Comparison of ENCODE assay signal across 2 cellular contexts in the genomic region with DNA sequence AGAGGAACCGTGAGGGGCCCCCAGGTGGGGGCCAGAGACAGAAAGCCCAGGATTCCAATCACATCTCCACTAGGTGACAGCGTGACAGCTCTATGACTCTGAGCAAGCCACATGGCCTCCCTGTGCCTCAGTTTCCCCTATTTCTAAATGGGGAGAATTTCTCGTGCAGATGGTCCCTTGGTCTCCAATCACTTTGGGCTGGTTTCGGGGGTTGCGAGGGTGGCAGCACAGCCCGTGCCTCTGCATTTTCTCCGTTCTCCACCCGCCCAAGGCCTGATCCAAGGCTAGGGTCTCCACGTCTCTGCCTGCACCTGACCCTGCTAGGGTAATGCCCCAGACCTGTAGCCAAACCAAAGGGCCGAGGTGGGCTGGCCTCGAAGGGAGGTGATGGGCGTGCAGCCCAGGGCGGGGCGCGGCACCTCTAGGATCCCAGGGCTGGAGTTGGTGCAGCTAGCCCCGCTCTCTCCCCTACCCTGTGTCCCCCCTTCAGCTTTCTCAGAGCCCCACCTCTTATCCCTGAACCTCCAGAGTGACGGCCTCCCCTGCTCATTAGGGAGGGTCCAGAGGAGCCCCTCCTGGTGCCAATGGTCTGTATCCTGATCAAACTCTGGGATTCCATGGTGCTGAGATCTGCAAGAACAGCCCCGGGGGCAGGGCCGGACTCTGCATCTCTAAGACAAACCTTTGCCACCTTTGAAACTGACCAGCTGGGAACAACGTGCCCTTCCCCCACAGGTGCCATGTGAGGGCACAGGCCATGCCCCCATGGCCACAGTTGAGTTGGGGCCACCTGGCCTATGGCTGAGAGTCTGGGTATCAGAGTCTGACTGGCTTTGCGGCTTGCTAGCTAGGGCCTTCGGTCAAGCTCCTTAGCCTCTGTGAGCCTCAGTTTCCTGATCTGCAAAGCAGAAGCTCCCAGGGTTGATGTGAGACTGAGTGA.
TF ChIP-seq lines count a peak whose summit lies in the region.

No MANE protein-coding gene starts in this region.

TF ChIP-seq in HEK293, 187 proteins besides CTCF, POLR2A, EP300 and RAD21:
- TF ChIP-seq, protein P1, sequence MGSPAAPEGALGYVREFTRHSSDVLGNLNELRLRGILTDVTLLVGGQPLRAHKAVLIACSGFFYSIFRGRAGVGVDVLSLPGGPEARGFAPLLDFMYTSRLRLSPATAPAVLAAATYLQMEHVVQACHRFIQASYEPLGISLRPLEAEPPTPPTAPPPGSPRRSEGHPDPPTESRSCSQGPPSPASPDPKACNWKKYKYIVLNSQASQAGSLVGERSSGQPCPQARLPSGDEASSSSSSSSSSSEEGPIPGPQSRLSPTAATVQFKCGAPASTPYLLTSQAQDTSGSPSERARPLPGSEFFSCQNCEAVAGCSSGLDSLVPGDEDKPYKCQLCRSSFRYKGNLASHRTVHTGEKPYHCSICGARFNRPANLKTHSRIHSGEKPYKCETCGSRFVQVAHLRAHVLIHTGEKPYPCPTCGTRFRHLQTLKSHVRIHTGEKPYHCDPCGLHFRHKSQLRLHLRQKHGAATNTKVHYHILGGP (tag by site-specific recombination; IDR thresholded peaks at IDR 0.05), result no peak
- TF ChIP-seq, protein P2, sequence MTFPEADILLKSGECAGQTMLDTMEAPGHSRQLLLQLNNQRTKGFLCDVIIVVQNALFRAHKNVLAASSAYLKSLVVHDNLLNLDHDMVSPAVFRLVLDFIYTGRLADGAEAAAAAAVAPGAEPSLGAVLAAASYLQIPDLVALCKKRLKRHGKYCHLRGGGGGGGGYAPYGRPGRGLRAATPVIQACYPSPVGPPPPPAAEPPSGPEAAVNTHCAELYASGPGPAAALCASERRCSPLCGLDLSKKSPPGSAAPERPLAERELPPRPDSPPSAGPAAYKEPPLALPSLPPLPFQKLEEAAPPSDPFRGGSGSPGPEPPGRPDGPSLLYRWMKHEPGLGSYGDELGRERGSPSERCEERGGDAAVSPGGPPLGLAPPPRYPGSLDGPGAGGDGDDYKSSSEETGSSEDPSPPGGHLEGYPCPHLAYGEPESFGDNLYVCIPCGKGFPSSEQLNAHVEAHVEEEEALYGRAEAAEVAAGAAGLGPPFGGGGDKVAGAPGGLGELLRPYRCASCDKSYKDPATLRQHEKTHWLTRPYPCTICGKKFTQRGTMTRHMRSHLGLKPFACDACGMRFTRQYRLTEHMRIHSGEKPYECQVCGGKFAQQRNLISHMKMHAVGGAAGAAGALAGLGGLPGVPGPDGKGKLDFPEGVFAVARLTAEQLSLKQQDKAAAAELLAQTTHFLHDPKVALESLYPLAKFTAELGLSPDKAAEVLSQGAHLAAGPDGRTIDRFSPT (tag by site-specific recombination; IDR thresholded peaks at IDR 0.05), result peak; percentile 52

TF ChIP-seq in HepG2, 621 proteins besides CTCF, POLR2A, EP300 and RAD21 (continued from another document and continues in another):
- TF ChIP-seq, protein P3, sequence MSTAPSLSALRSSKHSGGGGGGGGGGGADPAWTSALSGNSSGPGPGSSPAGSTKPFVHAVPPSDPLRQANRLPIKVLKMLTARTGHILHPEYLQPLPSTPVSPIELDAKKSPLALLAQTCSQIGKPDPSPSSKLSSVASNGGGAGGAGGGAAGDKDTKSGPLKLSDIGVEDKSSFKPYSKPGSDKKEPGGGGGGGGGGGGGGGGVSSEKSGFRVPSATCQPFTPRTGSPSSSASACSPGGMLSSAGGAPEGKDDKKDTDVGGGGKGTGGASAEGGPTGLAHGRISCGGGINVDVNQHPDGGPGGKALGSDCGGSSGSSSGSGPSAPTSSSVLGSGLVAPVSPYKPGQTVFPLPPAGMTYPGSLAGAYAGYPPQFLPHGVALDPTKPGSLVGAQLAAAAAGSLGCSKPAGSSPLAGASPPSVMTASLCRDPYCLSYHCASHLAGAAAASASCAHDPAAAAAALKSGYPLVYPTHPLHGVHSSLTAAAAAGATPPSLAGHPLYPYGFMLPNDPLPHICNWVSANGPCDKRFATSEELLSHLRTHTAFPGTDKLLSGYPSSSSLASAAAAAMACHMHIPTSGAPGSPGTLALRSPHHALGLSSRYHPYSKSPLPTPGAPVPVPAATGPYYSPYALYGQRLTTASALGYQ (CRISPR knock-in tag; IDR thresholded peaks at IDR 0.05), result no peak
- TF ChIP-seq, protein P4, sequence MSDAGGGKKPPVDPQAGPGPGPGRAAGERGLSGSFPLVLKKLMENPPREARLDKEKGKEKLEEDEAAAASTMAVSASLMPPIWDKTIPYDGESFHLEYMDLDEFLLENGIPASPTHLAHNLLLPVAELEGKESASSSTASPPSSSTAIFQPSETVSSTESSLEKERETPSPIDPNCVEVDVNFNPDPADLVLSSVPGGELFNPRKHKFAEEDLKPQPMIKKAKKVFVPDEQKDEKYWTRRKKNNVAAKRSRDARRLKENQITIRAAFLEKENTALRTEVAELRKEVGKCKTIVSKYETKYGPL (CRISPR knock-in tag; IDR thresholded peaks at IDR 0.05), result no peak
- TF ChIP-seq ARNT2 (CRISPR knock-in tag; IDR thresholded peaks at IDR 0.05; ENCODE audit: low read depth), result no peak
- 0 out of 2 replicates have a peak, but pooled peaks have one; percentile 3 for TF ChIP-seq ZNF292 (CRISPR knock-in tag; IDR thresholded peaks at IDR 0.05; ENCODE audit: borderline replicate concordance, low read depth)
- TF ChIP-seq ZBTB38 (CRISPR knock-in tag; IDR thresholded peaks at IDR 0.05), result peak; percentile 47; the same call in 1 of the 2 replicates
- no peak for TF ChIP-seq KAT8 (CRISPR knock-in tag; IDR thresholded peaks at IDR 0.05)
- TF ChIP-seq, protein P5, sequence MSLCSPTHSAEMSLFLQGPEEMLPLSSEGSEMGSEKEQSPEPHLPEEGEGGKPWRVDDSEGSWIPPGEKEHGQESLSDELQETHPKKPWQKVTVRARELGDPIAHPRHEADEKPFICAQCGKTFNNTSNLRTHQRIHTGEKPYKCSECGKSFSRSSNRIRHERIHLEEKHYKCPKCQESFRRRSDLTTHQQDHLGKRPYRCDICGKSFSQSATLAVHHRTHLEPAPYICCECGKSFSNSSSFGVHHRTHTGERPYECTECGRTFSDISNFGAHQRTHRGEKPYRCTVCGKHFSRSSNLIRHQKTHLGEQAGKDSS (CRISPR knock-in tag; IDR thresholded peaks at IDR 0.05; ENCODE audit: borderline replicate concordance, low read depth), result peak; percentile 54; the same call in 1 of the 2 replicates
- TF ChIP-seq ZNF326 (CRISPR knock-in tag; IDR thresholded peaks at IDR 0.05; ENCODE audit: borderline replicate concordance), result no peak
- TF ChIP-seq TSC22D2 (CRISPR knock-in tag; IDR thresholded peaks at IDR 0.05; ENCODE audit: borderline replicate concordance), result 0 out of 2 replicates have a peak, but pooled peaks have one; percentile 11
- TF ChIP-seq, protein P6, sequence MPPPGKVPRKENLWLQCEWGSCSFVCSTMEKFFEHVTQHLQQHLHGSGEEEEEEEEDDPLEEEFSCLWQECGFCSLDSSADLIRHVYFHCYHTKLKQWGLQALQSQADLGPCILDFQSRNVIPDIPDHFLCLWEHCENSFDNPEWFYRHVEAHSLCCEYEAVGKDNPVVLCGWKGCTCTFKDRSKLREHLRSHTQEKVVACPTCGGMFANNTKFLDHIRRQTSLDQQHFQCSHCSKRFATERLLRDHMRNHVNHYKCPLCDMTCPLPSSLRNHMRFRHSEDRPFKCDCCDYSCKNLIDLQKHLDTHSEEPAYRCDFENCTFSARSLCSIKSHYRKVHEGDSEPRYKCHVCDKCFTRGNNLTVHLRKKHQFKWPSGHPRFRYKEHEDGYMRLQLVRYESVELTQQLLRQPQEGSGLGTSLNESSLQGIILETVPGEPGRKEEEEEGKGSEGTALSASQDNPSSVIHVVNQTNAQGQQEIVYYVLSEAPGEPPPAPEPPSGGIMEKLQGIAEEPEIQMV (CRISPR knock-in tag; IDR thresholded peaks at IDR 0.05; ENCODE audit: low read depth), result no peak
- TF ChIP-seq ETV5 (CRISPR knock-in tag; IDR thresholded peaks at IDR 0.05; ENCODE audit: borderline replicate concordance), result no peak
- 0 out of 2 replicates have a peak, but pooled peaks have one; percentile 59 for TF ChIP-seq SMAD1 (CRISPR knock-in tag; IDR thresholded peaks at IDR 0.05; ENCODE audit: borderline replicate concordance, low read depth)
- TF ChIP-seq, protein P7, sequence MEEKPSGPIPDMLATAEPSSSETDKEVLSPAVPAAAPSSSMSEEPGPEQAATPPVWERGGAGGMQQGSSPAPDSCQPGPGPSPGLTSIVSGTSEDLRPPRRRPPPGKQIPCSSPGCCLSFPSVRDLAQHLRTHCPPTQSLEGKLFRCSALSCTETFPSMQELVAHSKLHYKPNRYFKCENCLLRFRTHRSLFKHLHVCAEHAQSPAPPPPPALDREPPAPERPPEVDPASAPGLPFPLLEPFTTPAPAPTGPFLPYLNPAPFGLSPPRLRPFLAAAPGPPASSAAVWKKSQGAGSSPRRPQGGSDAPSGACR (CRISPR knock-in tag; IDR thresholded peaks at IDR 0.05), result 0 out of 2 replicates have a peak, but pooled peaks have one; percentile 15
- no peak for TF ChIP-seq SKI (IDR thresholded peaks at IDR 0.05; ENCODE audit: partially characterized antibody)
- no peak for TF ChIP-seq GTF3A (CRISPR knock-in tag; conservative IDR thresholded peaks at IDR 0.05)
- no peak for TF ChIP-seq GZF1 (CRISPR knock-in tag; IDR thresholded peaks at IDR 0.05)
- TF ChIP-seq ATAD3A (CRISPR knock-in tag; IDR thresholded peaks at IDR 0.05), result no peak
- no peak for TF ChIP-seq ERF (CRISPR knock-in tag; IDR thresholded peaks at IDR 0.05)
- no peak for TF ChIP-seq SAP130 (CRISPR knock-in tag; IDR thresholded peaks at IDR 0.05; ENCODE audit: low read depth)
- no peak for TF ChIP-seq NFIB (CRISPR knock-in tag; IDR thresholded peaks at IDR 0.05; ENCODE audit: borderline replicate concordance)
- 0 out of 2 replicates have a peak, but pooled peaks have one; percentile 12 for TF ChIP-seq ZSCAN21 (CRISPR knock-in tag; IDR thresholded peaks at IDR 0.05; ENCODE audit: borderline replicate concordance)
- TF ChIP-seq ZNF543 (CRISPR knock-in tag; IDR thresholded peaks at IDR 0.05), result peak; percentile 4; the same call in 1 of the 2 replicates
- TF ChIP-seq ZNF382 (CRISPR knock-in tag; IDR thresholded peaks at IDR 0.05; ENCODE audit: borderline replicate concordance), result no peak
- TF ChIP-seq, protein P8, sequence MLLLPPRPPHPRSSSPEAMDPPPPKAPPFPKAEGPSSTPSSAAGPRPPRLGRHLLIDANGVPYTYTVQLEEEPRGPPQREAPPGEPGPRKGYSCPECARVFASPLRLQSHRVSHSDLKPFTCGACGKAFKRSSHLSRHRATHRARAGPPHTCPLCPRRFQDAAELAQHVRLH (CRISPR knock-in tag; IDR thresholded peaks at IDR 0.05; ENCODE audit: borderline replicate concordance, low read depth), result peak; percentile 4; the same call in 1 of the 2 replicates
- TF ChIP-seq IKZF4 (CRISPR knock-in tag; IDR thresholded peaks at IDR 0.05; ENCODE audit: borderline replicate concordance, low read depth, not compliant biosample characterization), result peak; percentile 38
- TF ChIP-seq, protein P9, sequence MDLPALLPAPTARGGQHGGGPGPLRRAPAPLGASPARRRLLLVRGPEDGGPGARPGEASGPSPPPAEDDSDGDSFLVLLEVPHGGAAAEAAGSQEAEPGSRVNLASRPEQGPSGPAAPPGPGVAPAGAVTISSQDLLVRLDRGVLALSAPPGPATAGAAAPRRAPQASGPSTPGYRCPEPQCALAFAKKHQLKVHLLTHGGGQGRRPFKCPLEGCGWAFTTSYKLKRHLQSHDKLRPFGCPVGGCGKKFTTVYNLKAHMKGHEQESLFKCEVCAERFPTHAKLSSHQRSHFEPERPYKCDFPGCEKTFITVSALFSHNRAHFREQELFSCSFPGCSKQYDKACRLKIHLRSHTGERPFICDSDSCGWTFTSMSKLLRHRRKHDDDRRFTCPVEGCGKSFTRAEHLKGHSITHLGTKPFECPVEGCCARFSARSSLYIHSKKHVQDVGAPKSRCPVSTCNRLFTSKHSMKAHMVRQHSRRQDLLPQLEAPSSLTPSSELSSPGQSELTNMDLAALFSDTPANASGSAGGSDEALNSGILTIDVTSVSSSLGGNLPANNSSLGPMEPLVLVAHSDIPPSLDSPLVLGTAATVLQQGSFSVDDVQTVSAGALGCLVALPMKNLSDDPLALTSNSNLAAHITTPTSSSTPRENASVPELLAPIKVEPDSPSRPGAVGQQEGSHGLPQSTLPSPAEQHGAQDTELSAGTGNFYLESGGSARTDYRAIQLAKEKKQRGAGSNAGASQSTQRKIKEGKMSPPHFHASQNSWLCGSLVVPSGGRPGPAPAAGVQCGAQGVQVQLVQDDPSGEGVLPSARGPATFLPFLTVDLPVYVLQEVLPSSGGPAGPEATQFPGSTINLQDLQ (CRISPR knock-in tag; IDR thresholded peaks at IDR 0.05), result no peak
- TF ChIP-seq ZSCAN22 (CRISPR knock-in tag; IDR thresholded peaks at IDR 0.05), result no peak
- no peak for TF ChIP-seq PHF21A (CRISPR knock-in tag; IDR thresholded peaks at IDR 0.05)
- TF ChIP-seq, protein P10, sequence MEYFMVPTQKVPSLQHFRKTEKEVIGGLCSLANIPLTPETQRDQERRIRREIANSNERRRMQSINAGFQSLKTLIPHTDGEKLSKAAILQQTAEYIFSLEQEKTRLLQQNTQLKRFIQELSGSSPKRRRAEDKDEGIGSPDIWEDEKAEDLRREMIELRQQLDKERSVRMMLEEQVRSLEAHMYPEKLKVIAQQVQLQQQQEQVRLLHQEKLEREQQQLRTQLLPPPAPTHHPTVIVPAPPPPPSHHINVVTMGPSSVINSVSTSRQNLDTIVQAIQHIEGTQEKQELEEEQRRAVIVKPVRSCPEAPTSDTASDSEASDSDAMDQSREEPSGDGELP (IDR thresholded peaks at IDR 0.05; ENCODE audit: borderline replicate concordance, low read depth), result peak; percentile 12; the same call in 1 of the 2 replicates
- 0 out of 2 replicates have a peak, but pooled peaks have one; percentile 39 for TF ChIP-seq ZNF564 (CRISPR knock-in tag; IDR thresholded peaks at IDR 0.05)
- no peak for TF ChIP-seq HNRNPUL1 (IDR thresholded peaks at IDR 0.05; ENCODE audit: low read depth, low read length)
- TF ChIP-seq SP140L (CRISPR knock-in tag; IDR thresholded peaks at IDR 0.05; ENCODE audit: borderline replicate concordance), result no peak
- no peak for TF ChIP-seq HMG20B (CRISPR knock-in tag; conservative IDR thresholded peaks at IDR 0.05)
- no peak for TF ChIP-seq ZNF253 (CRISPR knock-in tag; IDR thresholded peaks at IDR 0.05; ENCODE audit: borderline replicate concordance)
- TF ChIP-seq NFE2 (CRISPR knock-in tag; IDR thresholded peaks at IDR 0.05), result no peak
- TF ChIP-seq, protein P11, sequence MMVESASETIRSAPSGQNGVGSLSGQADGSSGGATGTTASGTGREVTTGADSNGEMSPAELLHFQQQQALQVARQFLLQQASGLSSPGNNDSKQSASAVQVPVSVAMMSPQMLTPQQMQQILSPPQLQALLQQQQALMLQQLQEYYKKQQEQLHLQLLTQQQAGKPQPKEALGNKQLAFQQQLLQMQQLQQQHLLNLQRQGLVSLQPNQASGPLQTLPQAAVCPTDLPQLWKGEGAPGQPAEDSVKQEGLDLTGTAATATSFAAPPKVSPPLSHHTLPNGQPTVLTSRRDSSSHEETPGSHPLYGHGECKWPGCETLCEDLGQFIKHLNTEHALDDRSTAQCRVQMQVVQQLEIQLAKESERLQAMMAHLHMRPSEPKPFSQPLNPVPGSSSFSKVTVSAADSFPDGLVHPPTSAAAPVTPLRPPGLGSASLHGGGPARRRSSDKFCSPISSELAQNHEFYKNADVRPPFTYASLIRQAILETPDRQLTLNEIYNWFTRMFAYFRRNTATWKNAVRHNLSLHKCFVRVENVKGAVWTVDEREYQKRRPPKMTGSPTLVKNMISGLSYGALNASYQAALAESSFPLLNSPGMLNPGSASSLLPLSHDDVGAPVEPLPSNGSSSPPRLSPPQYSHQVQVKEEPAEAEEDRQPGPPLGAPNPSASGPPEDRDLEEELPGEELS (CRISPR knock-in tag; IDR thresholded peaks at IDR 0.05), result no peak
- TF ChIP-seq HMGA1 (CRISPR knock-in tag; conservative IDR thresholded peaks at IDR 0.05), result no peak
- TF ChIP-seq, protein P12, sequence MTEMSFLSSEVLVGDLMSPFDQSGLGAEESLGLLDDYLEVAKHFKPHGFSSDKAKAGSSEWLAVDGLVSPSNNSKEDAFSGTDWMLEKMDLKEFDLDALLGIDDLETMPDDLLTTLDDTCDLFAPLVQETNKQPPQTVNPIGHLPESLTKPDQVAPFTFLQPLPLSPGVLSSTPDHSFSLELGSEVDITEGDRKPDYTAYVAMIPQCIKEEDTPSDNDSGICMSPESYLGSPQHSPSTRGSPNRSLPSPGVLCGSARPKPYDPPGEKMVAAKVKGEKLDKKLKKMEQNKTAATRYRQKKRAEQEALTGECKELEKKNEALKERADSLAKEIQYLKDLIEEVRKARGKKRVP (CRISPR knock-in tag; IDR thresholded peaks at IDR 0.05), result no peak
